Comparison of ENCODE assay signal across 2 cellular contexts in genomic region chr1:110601332-110601731, GRCh38.
TF ChIP-seq lines count a peak whose summit lies in the region.

No MANE protein-coding gene starts in this region.

TF ChIP-seq in IMR-90, 13 proteins besides CTCF, POLR2A, EP300 and RAD21 (continued from another document):
- TF ChIP-seq USF2 (IDR thresholded peaks at IDR 0.05; ENCODE audit: low read depth, low read length) (no peak), MAZ (IDR thresholded peaks at IDR 0.05; ENCODE audit: borderline replicate concordance, low read depth, low read length) (no peak), NFE2L2 (IDR thresholded peaks at IDR 0.05; ENCODE audit: low read depth, low read length) (no peak), RFX5 (IDR thresholded peaks at IDR 0.05; ENCODE audit: low read depth, low read length) (no peak), RCOR1 (IDR thresholded peaks at IDR 0.05; ENCODE audit: insufficient replicate concordance, low read length) (no peak), BHLHE40 (IDR thresholded peaks at IDR 0.05; ENCODE audit: low read depth, low read length) (no peak), MXI1 (IDR thresholded peaks at IDR 0.05; ENCODE audit: borderline replicate concordance, low read depth, low read length) (no peak), ELK1 (IDR thresholded peaks at IDR 0.05; ENCODE audit: borderline replicate concordance, low read depth, low read length) (no peak)

TF ChIP-seq in HEK293T, 16 proteins besides CTCF, POLR2A, EP300 and RAD21 (continued from another document):
- no peak for TF ChIP-seq ELF4 (IDR thresholded peaks at IDR 0.05)
- TF ChIP-seq L3MBTL2 (conservative IDR thresholded peaks at IDR 0.05): no peak
- no peak for TF ChIP-seq CTBP1 (IDR thresholded peaks at IDR 0.05; ENCODE audit: borderline replicate concordance)
